35 cellular contexts compared by ENCODE assay signal in the genomic region with DNA sequence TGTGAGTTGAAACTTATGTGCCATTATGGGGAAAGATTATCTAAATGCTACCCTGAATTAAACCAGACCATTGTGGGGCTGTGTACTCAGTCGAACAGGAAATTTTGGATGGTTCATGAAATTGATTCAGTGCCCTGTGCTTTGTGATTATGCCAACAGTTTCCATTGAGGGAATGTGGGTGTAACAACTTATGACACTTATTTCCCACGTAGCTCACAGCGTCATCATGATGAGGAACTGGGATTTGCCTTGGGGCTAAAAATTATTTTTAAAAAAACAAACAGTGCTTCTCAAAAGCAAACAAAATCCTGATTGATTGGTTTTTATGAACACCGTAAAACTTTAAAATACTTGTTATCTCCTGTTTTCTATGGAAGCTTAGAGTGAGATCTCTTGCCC. TPM values are rescaled to one million over a fixed set of nuclear protein-coding genes. Genes with fewer than 3 reads are reported as not detected.
"Had no signal": no experiment of that assay in that cellular context is flagged by ENCODE, and none has a peak within 500 bp of the region (broad histone marks: within the 10 kb centered on the region; RNA-seq: fewer than 3 reads in every experiment).

No MANE protein-coding gene starts in this region.

- H3K36me3 Mint-ChIP-seq: activated CD8-positive, alpha-beta memory T cell treated with anti-CD3 and anti-CD28 coated beads, Interleukin-2, amount 10 ng/mL, durations not matched to agents 7 days and 5 days; activated naive CD4-positive, alpha-beta T cell treated with anti-CD3 and anti-CD28 coated beads, Interleukin-2, amount 10 ng/mL, durations not matched to agents 7 days and 5 days; activated naive CD8-positive, alpha-beta T cell had no signal

- H3K4me3 Mint-ChIP-seq: activated CD4-positive, alpha-beta memory T cell treated with anti-CD3 and anti-CD28 coated beads, Interleukin-2, amount 10 ng/mL, durations not matched to agents 7 days and 5 days; activated CD8-positive, alpha-beta memory T cell treated with anti-CD3 and anti-CD28 coated beads, Interleukin-2, amount 10 ng/mL, durations not matched to agents 7 days and 5 days; activated naive CD4-positive, alpha-beta T cell treated with anti-CD3 and anti-CD28 coated beads, Interleukin-2, amount 10 ng/mL, durations not matched to agents 7 days and 5 days; activated naive CD8-positive, alpha-beta T cell had no signal

- H3K9me3 Mint-ChIP-seq: activated CD4-positive, alpha-beta memory T cell treated with anti-CD3 and anti-CD28 coated beads, Interleukin-2, amount 10 ng/mL, durations not matched to agents 7 days and 5 days; activated naive CD4-positive, alpha-beta T cell treated with anti-CD3 and anti-CD28 coated beads, Interleukin-2, amount 10 ng/mL, durations not matched to agents 7 days and 5 days had no signal

- DNase-seq: activated CD4-positive, alpha-beta memory T cell treated with anti-CD3 and anti-CD28 coated beads, Interleukin-2, amount 10 ng/mL, durations not matched to agents 7 days and 5 days; activated CD4-positive, alpha-beta T cell treated with anti-CD3 and anti-CD28 coated beads for 1 hour; activated CD4-positive, alpha-beta T cell treated with anti-CD3 and anti-CD28 coated beads for 48 hours; activated CD4-positive, CD25-positive, alpha-beta regulatory T cell; activated CD8-positive, alpha-beta memory T cell treated with anti-CD3 and anti-CD28 coated beads for 24 hours; activated CD8-positive, alpha-beta memory T cell treated with anti-CD3 and anti-CD28 coated beads, Interleukin-2, amount 10 ng/mL, durations not matched to agents 7 days and 5 days; activated CD8-positive, alpha-beta memory T cell treated with anti-CD3 and anti-CD28 coated beads, Interleukin-2, amount 50 U/mL, for 48 hours; activated effector memory CD4-positive, alpha-beta T cell treated with Interleukin-2 at 50 U/mL for 16 hours; activated naive CD4-positive, alpha-beta T cell treated with anti-CD3 and anti-CD28 coated beads, Interleukin-2, amount 10 ng/mL, durations not matched to agents 7 days and 5 days; activated T-cell treated with anti-CD3 and anti-CD28 coated beads, Interleukin-2, amount 50 U/mL, for 48 hours; amygdala; cerebellar nuclear complex; Karpas-422; KBM-7; MM.1S; MV-4-11; NCI-H1092; NCI-H1436 treated with DMSO at 0.1 percent for 48 hours; NCI-H1694 treated with DMSO at 0.1 percent for 48 hours; NCI-H2029; NCI-H345; NCI-H510A; NCI-H526; NCI-H748 treated with DMSO at 0.1 percent for 48 hours; NK-92 treated with Interleukin-12 subunit alpha and Interleukin-12 subunit beta, amount 100 ng/mL, for 24 hours; PC-9; SIG-M5; T1000; WERI-Rb-1 had no signal

- H3K27me3 ChIP-seq: ascending aorta had no signal

- H3K9me3 ChIP-seq: ascending aorta had no signal

- H3K36me3 ChIP-seq: ascending aorta, WERI-Rb-1 had no signal

- H3K27ac ChIP-seq: ascending aorta, PC-9, RWPE1, WERI-Rb-1 had no signal

- ATAC-seq: activated CD8-positive, alpha-beta memory T cell treated with anti-CD3 and anti-CD28 coated beads, Interleukin-2, amount 10 ng/mL, durations not matched to agents 7 days and 5 days; Right ventricle myocardium inferior had no signal

- H3K4me3 ChIP-seq: ascending aorta had no signal

- H3K27me3 Mint-ChIP-seq: activated CD8-positive, alpha-beta memory T cell treated with anti-CD3 and anti-CD28 coated beads, Interleukin-2, amount 10 ng/mL, durations not matched to agents 7 days and 5 days; activated naive CD8-positive, alpha-beta T cell had no signal

- H3K27ac Mint-ChIP-seq: activated CD4-positive, alpha-beta memory T cell treated with anti-CD3 and anti-CD28 coated beads, Interleukin-2, amount 10 ng/mL, durations not matched to agents 7 days and 5 days; activated CD8-positive, alpha-beta memory T cell treated with anti-CD3 and anti-CD28 coated beads, Interleukin-2, amount 10 ng/mL, durations not matched to agents 7 days and 5 days; activated naive CD4-positive, alpha-beta T cell treated with anti-CD3 and anti-CD28 coated beads, Interleukin-2, amount 10 ng/mL, durations not matched to agents 7 days and 5 days; activated naive CD8-positive, alpha-beta T cell had no signal

- H2AFZ ChIP-seq: PC-9 had no signal

RNA-seq across cellular contexts. Expression of a gene that starts 8.3 kb away (rescaled TPM):
- total RNA-seq: ascending aorta; T-helper 1 cell treated with Interleukin-12 subunit alpha and Interleukin-12 subunit beta and Interleukin-4 antibody, amounts not matched to agents 30 ng/mL and 1 ng/mL, for 36 hours; T-helper 2 cell treated with Interferon-gamma antibody and Interleukin-4, amounts not matched to agents 100 ng/mL and 5 ng/mL, for 36 hours had no signal
